Comparison of ENCODE assay signal across 1 cellular context in genomic region chr1:205319081-205320018, GRCh38.
TF ChIP-seq lines count a peak whose summit lies in the region.

No MANE protein-coding gene starts in this region.

TF ChIP-seq in IMR-90, 13 proteins besides CTCF, POLR2A, EP300 and RAD21:
- no peak; the same call in 1 of the 2 replicates for TF ChIP-seq MAZ (IDR thresholded peaks at IDR 0.05; ENCODE audit: borderline replicate concordance, low read depth, low read length)
- TF ChIP-seq MAFK (IDR thresholded peaks at IDR 0.05; ENCODE audit: low read depth, low read length) = no peak
- TF ChIP-seq MXI1 (IDR thresholded peaks at IDR 0.05; ENCODE audit: borderline replicate concordance, low read depth, low read length) = 0 out of 2 replicates have a peak, but pooled peaks have one; percentile 24
- TF ChIP-seq CEBPB (IDR thresholded peaks at IDR 0.05; ENCODE audit: low read depth, low read length) = peak; percentile 97
- no peak for TF ChIP-seq CHD1 (IDR thresholded peaks at IDR 0.05; ENCODE audit: low read depth, low read length)
- TF ChIP-seq ELK1 (IDR thresholded peaks at IDR 0.05; ENCODE audit: borderline replicate concordance, low read depth, low read length) = no peak
- no peak for TF ChIP-seq RFX5 (IDR thresholded peaks at IDR 0.05; ENCODE audit: low read depth, low read length)
